In genomic region chr9:14315754-14316573, GRCh38 we compare ENCODE assay signal across 8 cellular contexts. TPM values are rescaled to one million over a fixed set of nuclear protein-coding genes. Genes with fewer than 3 reads are reported as not detected.
DNase-seq lines count a peak whose midpoint lies in the region; ATAC-seq and TF ChIP-seq lines count a peak whose summit lies in the region.

No MANE protein-coding gene starts in this region.

- no peaks in the 10 kb centered on the region for H3K9me3 ChIP-seq in A673 (ENCODE audit: low read depth, low read length, poor library complexity, severe bottlenecking)
- H3K9me3 ChIP-seq in neuron (ENCODE audit: low read length) = no peaks in the 10 kb centered on the region

- no peak for TF ChIP-seq CTCF in A673 (conservative IDR thresholded peaks at IDR 0.05; ENCODE audit: low read depth, low read length)
- TF ChIP-seq CTCF in VCaP (conservative IDR thresholded peaks at IDR 0.05) = no peak
- no peak for TF ChIP-seq CTCF in foreskin keratinocyte (conservative IDR thresholded peaks at IDR 0.05)

- H3K27ac ChIP-seq in A673 (ENCODE audit: low read depth, low read length, poor library complexity, severe bottlenecking) = peak overlapping the region; percentile 96
- H3K27ac ChIP-seq in VCaP = peak overlapping the region; percentile 100
- peak overlapping the region; percentile 65 for H3K27ac ChIP-seq in foreskin keratinocyte

- DNase-seq in A673 (ENCODE audit: low spot score) (no peak), H7 (peak; percentile 73), foreskin keratinocyte (peak in 1 of 2 donors; percentile 36), RPMI8226 (no peak), NCI-H226 (no peak), T1000 (lab: John Stamatoyannopoulos, UW) (no peak)

- H3K4me1 ChIP-seq in A673 (ENCODE audit: insufficient read depth, low read length, poor library complexity, severe bottlenecking) (peaks cover 47% of the 10 kb centered on the region), foreskin keratinocyte (peaks cover 19% of the 10 kb centered on the region), neuron (ENCODE audit: insufficient read depth, low read length) (peaks cover 53% of the 10 kb centered on the region)

- CTCF ChIA-PET in A673 (lab: Charles Lee) = no interaction called here

- peak overlapping the region; percentile 34 for H2AFZ ChIP-seq in neuron (ENCODE audit: low read depth, low read length)

- no TSS peak for BruUV-seq in A673 (replicated peaks; lab: Mats Ljungman, UMichigan)

- no peak for ATAC-seq in foreskin keratinocyte

- H3K27me3 ChIP-seq in A673 (replicated peaks; ENCODE audit: insufficient read depth, low read depth, low read length, poor library complexity) (no peaks in the 10 kb centered on the region), H7 (ENCODE audit: control insufficient read depth, insufficient read depth, low read length) (peaks cover 42% of the 10 kb centered on the region), foreskin keratinocyte (no peaks in the 10 kb centered on the region), neuron (ENCODE audit: insufficient read depth, low read length) (no peaks in the 10 kb centered on the region)

- intact Hi-C loops in A673 (cut with micrococcal nuclease; ENCODE audit: unreplicated experiment) = no loop called here

- H3K36me3 ChIP-seq in A673 (ENCODE audit: insufficient read depth, low read length, poor library complexity, severe bottlenecking) (no peaks in the 10 kb centered on the region), H7 (replicated peaks; ENCODE audit: control insufficient read depth, insufficient read depth, low read length) (no peaks in the 10 kb centered on the region), neuron (ENCODE audit: insufficient read depth, low read length) (no peaks in the 10 kb centered on the region)

- POLR2A ChIA-PET in A673 (lab: Charles Lee; ENCODE audit: low non-redundant PET) = interaction anchor here (0.5 kb wide), 1 partner anchor 24 kb away, joined by 5 read pairs; no protein-coding TSS in a partner anchor

- H3K4me3 ChIP-seq in A673 (ENCODE audit: low read depth, low read length, poor library complexity, severe bottlenecking) (peak overlapping the region; percentile 79), H7 (ENCODE audit: insufficient read depth, low read depth, low read length) (peak overlapping the region; percentile 83), neuron (ENCODE audit: low read length) (peak overlapping the region; percentile 93)

RNA-seq across cellular contexts. Expression of gene NFIB, which starts 2.0 kb away (rescaled TPM):
- total RNA-seq in A673 (2021) (41.2 and 42.9 TPM in 2 replicates), foreskin keratinocyte (24.3 and 26.5 TPM in 2 replicates)
- total RNA-seq in H7 (2014; rRNA removed; shearing (Covaris generic)) = 3.7 and 5.0 TPM in 2 replicates
- 5.3 and 6.5 TPM in 2 replicates for polyA plus RNA-seq in foreskin keratinocyte
